ENCODE assay signal across 29 cellular contexts in the genomic region with DNA sequence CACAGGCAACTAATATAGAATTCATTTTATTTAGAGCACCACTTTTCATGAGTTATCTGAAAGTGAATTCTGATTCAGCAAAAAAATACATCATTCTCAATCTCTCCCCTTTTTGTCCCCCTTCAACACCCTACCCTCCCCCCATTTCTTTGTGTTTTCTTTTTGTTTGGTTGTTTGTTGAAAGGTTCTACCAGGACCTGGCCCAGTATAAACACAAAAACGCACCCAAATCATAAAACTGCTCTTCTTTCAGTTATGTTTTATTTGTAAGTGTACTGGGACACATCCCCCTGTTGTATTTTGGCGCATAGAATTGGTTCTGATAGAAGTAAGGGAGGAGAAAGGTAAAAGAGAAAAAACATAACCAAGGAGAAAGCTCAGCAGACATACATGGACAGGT. TPM values are rescaled to one million over a fixed set of nuclear protein-coding genes. Genes with fewer than 3 reads are reported as not detected.
"Had no signal": no experiment of that assay in that cellular context is flagged by ENCODE, and none has a peak within 500 bp of the region (broad histone marks: within the 10 kb centered on the region; RNA-seq: fewer than 3 reads in every experiment).

No MANE protein-coding gene starts in this region.

- DNase-seq: cortex of kidney; effector memory CD8-positive, alpha-beta T cell; esophagus squamous epithelium; foreskin melanocyte; hypothalamus; immature natural killer cell; islet precursor cell; kidney glomerular epithelial cell; left colon; left ventricle myocardium superior; lower lobe of right lung; natural killer cell; pancreas; stimulated activated CD4-positive, alpha-beta T cell treated with anti-CD3 and anti-CD28 coated beads, Interleukin-12 subunit alpha, Interleukin-12 subunit beta, amount 100 ng/mL, for 4 hours; stimulated activated CD4-positive, alpha-beta T cell treated with anti-CD3 and anti-CD28 coated beads, Interleukin-1b, Interleukin-23, amount 100 ng/mL, for 48 hours; stimulated activated CD4-positive, alpha-beta T cell treated with anti-CD3 and anti-CD28 coated beads, Interleukin-4, amount 100 ng/mL, for 1 hour; stimulated activated CD8-positive, alpha-beta memory T cell treated with anti-CD3 and anti-CD28 coated beads, Interleukin-4, amount 100 ng/mL, for 48 hours; stimulated activated naive CD4-positive, alpha-beta T cell treated with Interleukin-2 at 50 U/mL for 16 hours; stomach; thyroid gland; trophoblast cell had no signal

- H3K9me3 Mint-ChIP-seq: memory B cell, natural killer cell had no signal

- H3K4me3 Mint-ChIP-seq: effector memory CD8-positive, alpha-beta T cell; memory B cell; natural killer cell had no signal

- H3K27ac Mint-ChIP-seq: effector memory CD8-positive, alpha-beta T cell; immature natural killer cell; memory B cell; natural killer cell had no signal

- ATAC-seq: effector memory CD8-positive, alpha-beta T cell; left colon; left ventricle myocardium superior; lower lobe of right lung; natural killer cell; pancreas; sciatic nerve had no signal

RNA-seq across cellular contexts. Expression of a gene that starts 4.4 kb away (rescaled TPM):
- total RNA-seq: esophagus squamous epithelium, left ventricle myocardium superior, lower lobe of right lung, omental fat pad, posterior vena cava, sciatic nerve, smooth muscle cell, stomach, subcutaneous adipose tissue, thyroid gland had no signal
- polyA plus RNA-seq: immature natural killer cell, neural cell, smooth muscle cell, urinary bladder had no signal
